3 cellular contexts compared by ENCODE assay signal in genomic region chr10:74496276-74496675, GRCh38.
DNase-seq lines count a peak whose midpoint lies in the region; ATAC-seq, FAIRE-seq and TF ChIP-seq lines count a peak whose summit lies in the region.
"Not testable (repeated sequence)": the region's sequence is repeated elsewhere in the genome, so short reads cannot be mapped to it uniquely, and the experiment has no call there.

No MANE protein-coding gene starts in this region.

- BruUV-seq in GM12878 (replicated peaks; lab: Mats Ljungman, UMichigan); HepG2 (replicated peaks; lab: Mats Ljungman, UMichigan): not testable (repeated sequence)

- H3K4me1 ChIP-seq in GM12878 (ENCODE audit: control insufficient read depth, insufficient read depth, low read length); HepG2 (ENCODE audit: insufficient read depth, low read length): not testable (repeated sequence)

- FAIRE-seq in GM12878 (lab: Jason Lieb, UNC); HepG2 (lab: Jason Lieb, UNC): not testable (repeated sequence)

- TF ChIP-seq CTCF in GM12878 (IDR thresholded peaks at IDR 0.05 in 2 of 3, conservative IDR thresholded peaks at IDR 0.05 in 1 of 3; ENCODE audit: control insufficient read depth in 2 of 3, extremely low read depth in 1 of 3, insufficient read depth in 1 of 3, low read depth in 3 of 3, low read length in 3 of 3); HepG2 (CRISPR knock-in tag; IDR thresholded peaks at IDR 0.05): not testable (repeated sequence)

- not testable (repeated sequence) for H4K20me1 ChIP-seq in GM12878 (ENCODE audit: control insufficient read depth, insufficient read depth); HepG2 (ENCODE audit: insufficient read depth, low read length)

- not testable (repeated sequence) for TF ChIP-seq EP300 in GM12878 (IDR thresholded peaks at IDR 0.05; ENCODE audit: borderline replicate concordance in 1 of 2, control insufficient read depth in 1 of 2, low read depth in 2 of 2, low read length in 2 of 2); HepG2 (IDR thresholded peaks at IDR 0.05; ENCODE audit: low read depth in 2 of 2, low read length in 2 of 2); HepG2 (CRISPR knock-in tag; IDR thresholded peaks at IDR 0.05; ENCODE audit: borderline replicate concordance)

- H2AFZ ChIP-seq in GM12878 (ENCODE audit: control insufficient read depth, low read depth, low read length); HepG2 (ENCODE audit: low read length): not testable (repeated sequence)

- not testable (repeated sequence) for H3K9me3 ChIP-seq in GM12878 (replicated peaks; ENCODE audit: control insufficient read depth, insufficient read depth, low read length); HepG2 (ENCODE audit: low read length)

- 98% methylated on average over 3 of the region's 3 CpGs for WGBS in GM12878 (ENCODE audit: insufficient coverage, insufficient replicate concordance, low lambda C conversion rate, missing lambda C conversion rate)
- WGBS in HepG2 (ENCODE audit: low lambda C conversion rate) = 99% methylated on average over 3 of the region's 3 CpGs

- RAD21 ChIA-PET in GM12878 (lab: Charles Lee; ENCODE audit: unreplicated experiment) = not testable (repeated sequence)

- H3K27me3 ChIP-seq in GM12878 (replicated peaks in 1 of 2; ENCODE audit: control insufficient read depth in 2 of 2, insufficient read depth in 2 of 2, low read length in 1 of 2); HepG2 (ENCODE audit: control insufficient read depth in 1 of 2, insufficient read depth in 2 of 2, low read length in 2 of 2): not testable (repeated sequence)

- DNase-seq in NCI-H2171 treated with DMSO at 0.1 percent for 48 hours (lab: John Stamatoyannopoulos, UW) = peak; percentile 5
- DNase-seq in GM12878 (ENCODE audit: low read depth, low spot score); HepG2 (ENCODE audit: low spot score): not testable (repeated sequence)

- not testable (repeated sequence) for H3K4me2 ChIP-seq in GM12878 (ENCODE audit: control insufficient read depth, insufficient read depth); HepG2 (ENCODE audit: low read depth, low read length)

- not testable (repeated sequence) for TF ChIP-seq POLR2A in GM12878 (IDR thresholded peaks at IDR 0.05; ENCODE audit: low read depth, low read length); HepG2 (IDR thresholded peaks at IDR 0.05; ENCODE audit: insufficient read depth in 1 of 2, low read depth in 2 of 2, low read length in 2 of 2)

- in situ Hi-C loops in GM12878 (cut with MboI); HepG2 (cut with HindIII; ENCODE audit: extremely low pct_ligation_motif_present, low pct_unique_long_range_greater_than_20kb): not testable (repeated sequence)

- not testable (repeated sequence) for H3K4me3 ChIP-seq in GM12878; HepG2 (replicated peaks in 1 of 3; ENCODE audit: insufficient read depth in 1 of 3, low read depth in 2 of 3, low read length in 3 of 3)

- not testable (repeated sequence) for H3K27ac ChIP-seq in GM12878 (ENCODE audit: control insufficient read depth, insufficient read depth); HepG2 (ENCODE audit: extremely low read length, insufficient read depth, low read length)

- not testable (repeated sequence) for TF ChIP-seq RAD21 in GM12878 (IDR thresholded peaks at IDR 0.05; ENCODE audit: insufficient read depth, low read depth, low read length); HepG2 (CRISPR knock-in tag; IDR thresholded peaks at IDR 0.05)

- POLR2A ChIA-PET in GM12878 (lab: Charles Lee); HepG2 (lab: Yijun Ruan, JAX): not testable (repeated sequence)

- H3K79me2 ChIP-seq in GM12878 (ENCODE audit: control insufficient read depth, insufficient read depth, low read length); HepG2 (ENCODE audit: insufficient read depth, low read length): not testable (repeated sequence)

- H3K9ac ChIP-seq in GM12878 (ENCODE audit: control insufficient read depth, insufficient read depth, low read length); HepG2 (ENCODE audit: insufficient read depth, low read depth, low read length): not testable (repeated sequence)

- SMC1A ChIA-PET in GM12878 (lab: Charles Lee; ENCODE audit: uncharacterized antibody, unreplicated experiment) = not testable (repeated sequence)

- intact Hi-C loops in GM12878 (cut with micrococcal nuclease; ENCODE audit: unreplicated experiment); HepG2 (cut with micrococcal nuclease; ENCODE audit: unreplicated experiment): not testable (repeated sequence)

- H3K36me3 ChIP-seq in GM12878 (ENCODE audit: control insufficient read depth in 2 of 2, insufficient read depth in 2 of 2, low read length in 1 of 2); HepG2 (replicated peaks in 1 of 2; ENCODE audit: control insufficient read depth in 1 of 2, insufficient read depth in 2 of 2, low read length in 2 of 2): not testable (repeated sequence)

- ATAC-seq in GM12878, HepG2: not testable (repeated sequence)

- CTCF ChIA-PET in GM12878 (lab: Yijun Ruan, JAX); HepG2 (lab: Yijun Ruan, JAX; ENCODE audit: low intra/inter-chr PET ratio, low total read pairs): not testable (repeated sequence)

TF ChIP-seq in GM12878, 131 proteins besides CTCF, POLR2A, EP300 and RAD21:
- peak; percentile 90 for TF ChIP-seq ZBTB33 (IDR thresholded peaks at IDR 0.05)

TF ChIP-seq in HepG2, 621 proteins besides CTCF, POLR2A, EP300 and RAD21:
- peak; percentile 29; the same call in 1 of the 2 replicates for TF ChIP-seq ZSCAN5A (CRISPR knock-in tag; IDR thresholded peaks at IDR 0.05; ENCODE audit: borderline replicate concordance)
